Comparison of ENCODE assay signal across 12 cellular contexts in genomic region chr19:46728208-46728607, GRCh38. TPM values are rescaled to one million over a fixed set of nuclear protein-coding genes. Genes with fewer than 3 reads are reported as not detected.
A peak's percentile ranks its signal among the peaks of the same experiment; 100 is the strongest.
DNase-seq lines count a peak whose midpoint lies in the region; ATAC-seq, FAIRE-seq and TF ChIP-seq lines count a peak whose summit lies in the region.
"Had no signal": no experiment of that assay in that cellular context is flagged by ENCODE, and none has a peak within 500 bp of the region (broad histone marks: within the 10 kb centered on the region; RNA-seq: fewer than 3 reads in every experiment).

No MANE protein-coding gene starts in this region.

- H3K27ac Mint-ChIP-seq in endothelial cell (ENCODE audit: unreplicated experiment): peak overlapping the region; percentile 85
- peak overlapping the region; percentile 88 for H3K27ac Mint-ChIP-seq in stimulated activated naive B cell treated with anti-CD40 and anti-IgM and Interleukin-4, amounts not matched to agents 10 μg/mL and 1 μg/mL and 100 μg/mL, for 72 hours

- H3K36me3 Mint-ChIP-seq in endothelial cell (ENCODE audit: low read depth, unreplicated experiment): peaks cover 37% of the 10 kb centered on the region
- peaks cover 76 to 77% of the 10 kb centered on the region in 2 donors for H3K36me3 Mint-ChIP-seq in stimulated activated naive B cell treated with anti-CD40 and anti-IgM and Interleukin-4, amounts not matched to agents 10 μg/mL and 1 μg/mL and 100 μg/mL, for 72 hours

- TF ChIP-seq POLR2A in right lobe of liver (IDR thresholded peaks at IDR 0.05) (no peak), H54 (IDR thresholded peaks at IDR 0.05; ENCODE audit: low read depth, low read length) (no peak)

- no peak for TF ChIP-seq EP300 in Ishikawa (IDR thresholded peaks at IDR 0.05; ENCODE audit: borderline replicate concordance)

- TF ChIP-seq CTCF in endothelial cell (IDR thresholded peaks at IDR 0.05; ENCODE audit: unreplicated experiment) (no peak), right lobe of liver (IDR thresholded peaks at IDR 0.05) (no peak), D721Med (IDR thresholded peaks at IDR 0.05; ENCODE audit: insufficient read depth, missing control alignments) (no peak)

- H3K27ac ChIP-seq in right lobe of liver: peak overlapping the region in 2 of 3 donors; percentile 29 to 47
- H3K27ac ChIP-seq: pancreas, tibial artery had no signal

- H3K4me3 ChIP-seq in right lobe of liver: no peak overlapping the region
- H3K4me3 ChIP-seq: mucosa of descending colon, pancreas, tibial artery had no signal

- TF ChIP-seq RAD21 in Ishikawa (IDR thresholded peaks at IDR 0.05; ENCODE audit: low read depth): no peak

- ATAC-seq in right lobe of liver (peak; percentile 55 to 64 (median 59)), HG02642 (IDR thresholded peaks at IDR 0.05; ENCODE audit: poor library complexity, unreplicated experiment) (no peak), GM18909 (IDR thresholded peaks at IDR 0.05; ENCODE audit: poor library complexity, unreplicated experiment) (no peak)
- no peak for ATAC-seq in stimulated activated naive B cell treated with anti-CD40 and anti-IgM and Interleukin-4, amounts not matched to agents 10 μg/mL and 1 μg/mL and 100 μg/mL, for 72 hours (replicated peaks)

- 60% methylated on average over 1 of the region's 14 CpGs for WGBS in right lobe of liver (ENCODE audit: insufficient coverage, low coverage, low lambda C conversion rate, missing lambda C conversion rate)

- intact Hi-C loops in right lobe of liver (cut with DNase I): no loop called here

- H3K4me1 Mint-ChIP-seq in endothelial cell (ENCODE audit: unreplicated experiment): peaks cover 17% of the 10 kb centered on the region
- peaks cover 68 to 79% of the 10 kb centered on the region in 2 donors for H3K4me1 Mint-ChIP-seq in stimulated activated naive B cell treated with anti-CD40 and anti-IgM and Interleukin-4, amounts not matched to agents 10 μg/mL and 1 μg/mL and 100 μg/mL, for 72 hours

- H3K4me1 ChIP-seq in right lobe of liver: peaks cover 0 to 3% (median 0%) of the 10 kb centered on the region in 4 donors
- H3K4me1 ChIP-seq: pancreas had no signal

- H3K4me3 Mint-ChIP-seq in endothelial cell (ENCODE audit: unreplicated experiment): no peak overlapping the region
- peak overlapping the region in 1 of 2 donors; percentile 44 for H3K4me3 Mint-ChIP-seq in stimulated activated naive B cell treated with anti-CD40 and anti-IgM and Interleukin-4, amounts not matched to agents 10 μg/mL and 1 μg/mL and 100 μg/mL, for 72 hours

- H3K36me3 ChIP-seq in right lobe of liver: peaks cover 0 to 74% (median 30%) of the 10 kb centered on the region in 4 donors

- DNase-seq in endothelial cell (ENCODE audit: low spot score): peak; percentile 33
- peak in 2 of 3 donors; percentile 68 to 70 for DNase-seq in right lobe of liver
- DNase-seq in stimulated activated naive B cell treated with anti-CD40 and anti-IgM and Interleukin-4, amounts not matched to agents 10 μg/mL and 1 μg/mL and 100 μg/mL, for 72 hours: no peak
- no peak for DNase-seq in H54 (ENCODE audit: insufficient read length, low spot score)
- DNase-seq in D721Med (ENCODE audit: insufficient read length, low spot score): no peak
- DNase-seq: NCI-H2029 treated with DMSO at 0.1 percent for 48 hours had no signal

- no peak for FAIRE-seq in H54 (lab: Jason Lieb, UNC)
- FAIRE-seq in D721Med (lab: Jason Lieb, UNC): no peak
- FAIRE-seq: pancreas had no signal

- H3K27me3 Mint-ChIP-seq in endothelial cell (ENCODE audit: unreplicated experiment): peaks cover 18% of the 10 kb centered on the region
- no peaks in the 10 kb centered on the region for H3K27me3 Mint-ChIP-seq in stimulated activated naive B cell treated with anti-CD40 and anti-IgM and Interleukin-4, amounts not matched to agents 10 μg/mL and 1 μg/mL and 100 μg/mL, for 72 hours

- H3K9me3 Mint-ChIP-seq in endothelial cell (ENCODE audit: unreplicated experiment): no peaks in the 10 kb centered on the region
- no peaks in the 10 kb centered on the region for H3K9me3 Mint-ChIP-seq in stimulated activated naive B cell treated with anti-CD40 and anti-IgM and Interleukin-4, amounts not matched to agents 10 μg/mL and 1 μg/mL and 100 μg/mL, for 72 hours

- H3K27me3 ChIP-seq in right lobe of liver: no peaks in the 10 kb centered on the region
- H3K27me3 ChIP-seq: pancreas, tibial artery had no signal

- no peaks in the 10 kb centered on the region for H3K9me3 ChIP-seq in right lobe of liver
- H3K9me3 ChIP-seq: mucosa of descending colon, pancreas, tibial artery had no signal

TF ChIP-seq in Ishikawa, 13 proteins besides CTCF, POLR2A, EP300 and RAD21:
- TF ChIP-seq ZBTB7A (IDR thresholded peaks at IDR 0.05; ENCODE audit: low read depth) (peak; percentile 28; the same call in 1 of the 2 replicates), YY1 (IDR thresholded peaks at IDR 0.05; ENCODE audit: low read depth) (no peak)

RNA-seq across cellular contexts. Expression of gene PRKD2, which starts 11.3 kb away (rescaled TPM):
- total RNA-seq in endothelial cell (ENCODE audit: unreplicated experiment) (132 TPM), right lobe of liver (10 to 100 TPM; 15.1 to 20.2 (median 16.9) TPM)

RNA-seq across cellular contexts. Expression of gene FKRP, which starts 17.6 kb away (rescaled TPM):
- total RNA-seq in endothelial cell (ENCODE audit: unreplicated experiment): 22.7 TPM
- 1 to 10 TPM; 5.8 to 9.5 (median 7.4) TPM for total RNA-seq in right lobe of liver

RNA-seq across cellular contexts. Expression of gene STRN4, which starts 18.0 kb away (rescaled TPM):
- total RNA-seq in endothelial cell (ENCODE audit: unreplicated experiment) (111 TPM), right lobe of liver (10 to 100 TPM; 16.9 to 28.1 (median 23.7) TPM)

Comparison
In these comparisons a context has a peak if more than half of its experiments do, and no peak if none do; other contexts are left out.
1. DNase-seq: peak in endothelial cell (single experiment) and right lobe of liver (2 of 3); none in stimulated activated naive B cell treated with anti-CD40 and anti-IgM and Interleukin-4, amounts not matched to agents 10 μg/mL and 1 μg/mL and 100 μg/mL, for 72 hours (single experiment), H54 (single experiment) and D721Med (single experiment).
2. ATAC-seq: peak in right lobe of liver (4 of 4); none in stimulated activated naive B cell treated with anti-CD40 and anti-IgM and Interleukin-4, amounts not matched to agents 10 μg/mL and 1 μg/mL and 100 μg/mL, for 72 hours (0 of 2), HG02642 (single experiment) and GM18909 (single experiment).